ENCODE assay signal across 14 cellular contexts in genomic region chr6:41374618-41375590, GRCh38. TPM values are rescaled to one million over a fixed set of nuclear protein-coding genes. Genes with fewer than 3 reads are reported as not detected.
DNase-seq lines count a peak whose midpoint lies in the region; ATAC-seq, FAIRE-seq and TF ChIP-seq lines count a peak whose summit lies in the region.
"Had no signal": no experiment of that assay in that cellular context is flagged by ENCODE, and none has a peak within 500 bp of the region (broad histone marks: within the 10 kb centered on the region; RNA-seq: fewer than 3 reads in every experiment).

No MANE protein-coding gene starts in this region.

- H3K4ac ChIP-seq in H1 (replicated peaks; ENCODE audit: insufficient read length, low read depth, low read length), result no peak overlapping the region

- H3K56ac ChIP-seq in H1 (replicated peaks; ENCODE audit: insufficient read length, low read depth, low read length), result no peak overlapping the region

- no peak for ATAC-seq in HG02571 (IDR thresholded peaks at IDR 0.05; ENCODE audit: unreplicated experiment)

- peaks cover 52% of the 10 kb centered on the region for H3K4me1 Mint-ChIP-seq in neural progenitor cell

- H3K36me3 ChIP-seq in HUES6 (ENCODE audit: control insufficient read depth, insufficient read depth, low read length) (no peaks in the 10 kb centered on the region), H1 (ENCODE audit: control insufficient read depth in 2 of 4, insufficient read depth in 4 of 4, low read length in 3 of 4) (no peaks in the 10 kb centered on the region), neural progenitor cell (no peaks in the 10 kb centered on the region)
- H3K36me3 ChIP-seq: SJSA1, thyroid gland had no signal

- H3K9ac ChIP-seq in HUES6 (ENCODE audit: low read length) (no peak overlapping the region), H1 (replicated peaks in 1 of 4; ENCODE audit: extremely low read depth in 1 of 4, low read depth in 3 of 4, low read length in 3 of 4) (no peak overlapping the region), neural progenitor cell (no peak overlapping the region)

- no peak overlapping the region; the same call in 1 of the 2 replicates for H2BK15ac ChIP-seq in H1 (ENCODE audit: low read length)

- peak overlapping the region; percentile 54 for H3K27ac Mint-ChIP-seq in neural progenitor cell

- no peaks in the 10 kb centered on the region for H3K79me2 ChIP-seq in H1 (ENCODE audit: control insufficient read depth in 1 of 2, insufficient read depth in 2 of 2, low read length in 2 of 2)
- H3K79me2 ChIP-seq in neural progenitor cell (ENCODE audit: low read depth), result no peaks in the 10 kb centered on the region

- no peak overlapping the region for H3K23ac ChIP-seq in H1 (ENCODE audit: insufficient read length)

- no peak for TF ChIP-seq EP300 in H1 (IDR thresholded peaks at IDR 0.05; ENCODE audit: borderline replicate concordance in 1 of 2, low read depth in 2 of 2, low read length in 2 of 2)

- H2AFZ ChIP-seq in H1 (ENCODE audit: low read length) (no peak overlapping the region), neural progenitor cell (replicated peaks) (peak overlapping the region; percentile 70)

- CTCF ChIA-PET in H1 (lab: Charles Lee; ENCODE audit: partially characterized antibody), result interaction anchor here (0.8 to 12.5 kb wide), 21 partner anchors 10 to 325 kb away, joined by 3 to 238 read pairs (median 6); no protein-coding TSS in a partner anchor

- no peaks in the 10 kb centered on the region for H3K9me3 Mint-ChIP-seq in neural progenitor cell

- no peak overlapping the region for H3K14ac ChIP-seq in H1 (ENCODE audit: insufficient read length)

- no peaks in the 10 kb centered on the region for H3K79me1 ChIP-seq in H1 (ENCODE audit: low read depth, low read length)

- TF ChIP-seq RAD21 in H1 (IDR thresholded peaks at IDR 0.05 in 1 of 2, conservative IDR thresholded peaks at IDR 0.05 in 1 of 2; ENCODE audit: low read depth in 2 of 2, low read length in 2 of 2), result no peak

- H3F3A ChIP-seq in neural progenitor cell (ENCODE audit: low read depth), result peaks cover 55% of the 10 kb centered on the region

- no peak overlapping the region for H3K27ac ChIP-seq in HUES6 (ENCODE audit: low read depth, low read length)
- no peak overlapping the region for H3K27ac ChIP-seq in H1 (ENCODE audit: low read depth, low read length)
- no peak overlapping the region for H3K27ac ChIP-seq in neural progenitor cell
- H3K27ac ChIP-seq: foreskin keratinocyte, SJSA1, thyroid gland had no signal

- peaks cover 89% of the 10 kb centered on the region for H3K27me3 Mint-ChIP-seq in neural progenitor cell (ENCODE audit: insufficient read depth, low read depth)

- H4K8ac ChIP-seq in H1 (ENCODE audit: extremely low read depth, insufficient read depth, low read length), result peak overlapping the region; percentile 53; the same call in 1 of the 2 replicates

- H3K9me3 ChIP-seq in HUES6 (ENCODE audit: control insufficient read depth, insufficient read depth, low read depth, low read length), result no peaks in the 10 kb centered on the region
- no peaks in the 10 kb centered on the region for H3K9me3 ChIP-seq in H1 (ENCODE audit: insufficient read depth in 2 of 2, low read depth in 1 of 2, low read length in 1 of 2)
- no peaks in the 10 kb centered on the region for H3K9me3 ChIP-seq in neural progenitor cell (ENCODE audit: low read depth)
- H3K9me3 ChIP-seq: SJSA1, thyroid gland had no signal

- H3K4me1 ChIP-seq in HUES6 (ENCODE audit: control insufficient read depth, insufficient read depth, low read length) (peaks cover 52% of the 10 kb centered on the region), H1 (replicated peaks in 1 of 4; ENCODE audit: control insufficient read depth in 3 of 4, insufficient read depth in 4 of 4, low read length in 3 of 4) (peaks cover 5 to 42% (median 26%) of the 10 kb centered on the region in 4 experiments), neural progenitor cell (peaks cover 41% of the 10 kb centered on the region)
- H3K4me1 ChIP-seq: foreskin keratinocyte had no signal

- H2AK5ac ChIP-seq in H1 (ENCODE audit: low read depth, low read length), result no peak overlapping the region

- 0 out of 2 replicates have a peak overlapping the region, but pooled peaks have one; percentile 84 for H2BK12ac ChIP-seq in H1 (ENCODE audit: low read depth, low read length)

- POLR2A ChIA-PET in H1 (lab: Charles Lee; ENCODE audit: partially characterized antibody), result interaction anchor here (0.7 to 4.4 kb wide), 9 partner anchors 16 to 309 kb away, joined by 3 to 30 read pairs (median 4); no protein-coding TSS in a partner anchor

- H3K18ac ChIP-seq in H1 (ENCODE audit: extremely low read depth, low read length), result peak overlapping the region; percentile 32; the same call in 1 of the 2 replicates

- H4K20me1 ChIP-seq in H1 (replicated peaks in 1 of 2; ENCODE audit: control insufficient read depth in 1 of 2, insufficient read depth in 2 of 2, low read length in 2 of 2) (peaks cover 10 to 12% of the 10 kb centered on the region in 2 experiments), neural progenitor cell (ENCODE audit: low read depth) (peaks cover 68% of the 10 kb centered on the region)

- H4K5ac ChIP-seq in H1 (ENCODE audit: insufficient read length, low read depth, low read length), result no peak overlapping the region

- no peak for TF ChIP-seq POLR2A in H1 (IDR thresholded peaks at IDR 0.05; ENCODE audit: control extremely low read depth in 1 of 2, low read depth in 2 of 2, low read length in 2 of 2)
- no peak for TF ChIP-seq POLR2A in H54 (IDR thresholded peaks at IDR 0.05; ENCODE audit: low read depth, low read length)

- 1% methylated on average over 45 of the region's 46 CpGs; no CpG with 5 or more reads in 1 of the 2 experiments for WGBS in H1 (ENCODE audit: extremely low coverage in 1 of 2, insufficient coverage in 1 of 2, insufficient read length in 1 of 2, insufficient replicate concordance in 2 of 2, low coverage in 1 of 2, low lambda C conversion rate in 2 of 2, missing lambda C conversion rate in 1 of 2), 2 experiments

- peaks cover 24% of the 10 kb centered on the region for H3K23me2 ChIP-seq in H1 (ENCODE audit: low read depth, low read length)

- H3K4me2 ChIP-seq in H1 (ENCODE audit: insufficient read depth in 1 of 2, low read depth in 2 of 2, low read length in 2 of 2) (peak overlapping the region; percentile 77 to 79), neural progenitor cell (peak overlapping the region; percentile 76)

- no peaks in the 10 kb centered on the region for H3K36me3 Mint-ChIP-seq in neural progenitor cell

- peak overlapping the region; percentile 80 for H3K4me3 Mint-ChIP-seq in neural progenitor cell

- H2BK20ac ChIP-seq in H1 (ENCODE audit: low read length), result no peak overlapping the region

- DNase-seq in DMS53 (lab: John Stamatoyannopoulos, UW) (peak; percentile 43), H1 (ENCODE audit: low read depth in 1 of 2, low spot score in 2 of 2) (peak in 1 of 2 experiments; percentile 65), neural progenitor cell (ENCODE audit: low spot score) (peak; percentile 65), NCI-H1092 treated with DMSO at 0.1 percent for 48 hours (lab: John Stamatoyannopoulos, UW) (no peak), H54 (ENCODE audit: insufficient read length, low spot score) (no peak)
- DNase-seq in activated effector memory CD4-positive, alpha-beta T cell treated with anti-CD3 and anti-CD28 coated beads, Interleukin-2, amount 50 U/mL, for 16 hours, result no peak
- DNase-seq: thyroid gland had no signal

- no peak overlapping the region for H2BK120ac ChIP-seq in H1 (replicated peaks; ENCODE audit: low read depth, low read length)

- peak overlapping the region; percentile 51 for H3K4me3 ChIP-seq in HUES6 (ENCODE audit: low read depth, low read length)
- H3K4me3 ChIP-seq in H1 (ENCODE audit: extremely low read depth in 1 of 4, insufficient read depth in 2 of 4, low read depth in 3 of 4, low read length in 4 of 4), result peak overlapping the region in 3 of 4 experiments; percentile 5 to 54 (median 14); a peak in 6 of 8 replicates
- peak overlapping the region; percentile 17 for H3K4me3 ChIP-seq in neural progenitor cell
- H3K4me3 ChIP-seq: SJSA1, thyroid gland had no signal

- H2BK5ac ChIP-seq in H1 (ENCODE audit: low read depth, low read length), result no peak overlapping the region

- H4K91ac ChIP-seq in H1 (replicated peaks; ENCODE audit: insufficient read length, low read length), result no peak overlapping the region

- TF ChIP-seq CTCF in H1 (IDR thresholded peaks at IDR 0.05; ENCODE audit: control extremely low read depth in 1 of 3, insufficient read depth in 1 of 3, low read depth in 1 of 3, low read length in 3 of 3), result no peak
- TF ChIP-seq CTCF in neural progenitor cell (IDR thresholded peaks at IDR 0.05), result no peak

- FAIRE-seq in H1 (lab: Jason Lieb, UNC) (no peak), H54 (lab: Jason Lieb, UNC) (no peak)
- FAIRE-seq: bronchial epithelial cell had no signal

- peaks cover 100% of the 10 kb centered on the region for H3K27me3 ChIP-seq in HUES6 (ENCODE audit: control insufficient read depth, insufficient read depth, low read length)
- peaks cover 82 to 99% (median 94%) of the 10 kb centered on the region in 4 experiments for H3K27me3 ChIP-seq in H1 (replicated peaks in 1 of 4; ENCODE audit: control insufficient read depth in 3 of 4, extremely low read depth in 1 of 4, insufficient read depth in 3 of 4, low read length in 3 of 4)
- peaks cover 100% of the 10 kb centered on the region for H3K27me3 ChIP-seq in neural progenitor cell

TF ChIP-seq in H1, 55 proteins besides CTCF, POLR2A, EP300 and RAD21 (continues in another document):
- TF ChIP-seq RBBP5 (IDR thresholded peaks at IDR 0.05; ENCODE audit: borderline replicate concordance, low read depth, low read length), result 0 out of 2 replicates have a peak, but pooled peaks have one; percentile 5
- TF ChIP-seq CBX8 (IDR thresholded peaks at IDR 0.05; ENCODE audit: borderline replicate concordance, low read depth, low read length), result peak; percentile 23; the same call in 1 of the 2 replicates
- peak in 1 of 2 experiments; percentile 49; a peak in 1 of 4 replicates for TF ChIP-seq HDAC2 (IDR thresholded peaks at IDR 0.05; ENCODE audit: borderline replicate concordance in 1 of 2, low read depth in 2 of 2, low read length in 2 of 2)
- peak; percentile 1 for TF ChIP-seq SUZ12 (IDR thresholded peaks at IDR 0.05; ENCODE audit: low read length)
- TF ChIP-seq YY1 (IDR thresholded peaks at IDR 0.05; ENCODE audit: low read depth, low read length), result no peak
- TF ChIP-seq JUN (IDR thresholded peaks at IDR 0.05; ENCODE audit: low read depth, low read length), result no peak
- peak; percentile 74 for TF ChIP-seq EZH2 (IDR thresholded peaks at IDR 0.05; ENCODE audit: low read depth, low read length, severe bottlenecking)

RNA-seq across cellular contexts. Expression of gene NCR2, which starts 39.5 kb away (rescaled TPM):
- not detected in 2 replicates for total RNA-seq in H1 (2021; fragmentation: NEBNext Ultra II Directional; extraction: Animal tissue kit (Norgen Biotek cat#: 25700))
- not detected in 2 replicates for polyA plus RNA-seq in H1 (2011; rRNA removed)
- polyA plus RNA-seq in H1 (2011; cell fraction: cytosol; rRNA removed), result not detected
- polyA plus RNA-seq in H1 (2011; cell fraction: nucleus; rRNA removed), result not detected
- not detected in 4 replicates for polyA plus RNA-seq in H1 (2012, experiment 1 of 2)
- not detected for polyA plus RNA-seq in H1 (2012, experiment 2 of 2)
- polyA plus RNA-seq in H1 (2013, experiment 1 of 2), result not detected
- polyA plus RNA-seq in H1 (2013, experiment 2 of 2), result not detected
- not detected in 2 replicates for polyA minus RNA-seq in H1 (2011; rRNA and poly(A)+ RNA removed)
- polyA minus RNA-seq in H1 (2011; cell fraction: cytosol; rRNA and poly(A)+ RNA removed), result not detected
- polyA minus RNA-seq in H1 (2011; cell fraction: nucleus; rRNA and poly(A)+ RNA removed), result not detected
- not detected in 2 replicates for total RNA-seq in neural progenitor cell (ENCODE audit: low replicate concordance)
- total RNA-seq: activated CD8-positive, alpha-beta memory T cell treated with anti-CD3 and anti-CD28 coated beads for 36 hours; bronchial epithelial cell; foreskin keratinocyte; mucosa of gallbladder; SJSA1; thyroid gland had no signal
- polyA plus RNA-seq: foreskin keratinocyte had no signal

Comparison
In these comparisons a context has a peak if more than half of its experiments do, and no peak if none do; other contexts are left out.
1. DNase-seq: peak in DMS53 (single experiment) and neural progenitor cell (single experiment); none in activated effector memory CD4-positive, alpha-beta T cell treated with anti-CD3 and anti-CD28 coated beads, Interleukin-2, amount 50 U/mL, for 16 hours (single experiment), NCI-H1092 treated with DMSO at 0.1 percent for 48 hours (single experiment) and H54 (single experiment).
2. Peak in every context shown above with its lines, with median percentiles within 50 percentile points of each other: H3K4me3 ChIP-seq.